Comparison of ENCODE assay signal across 8 cellular contexts in genomic region chr15:64877435-64877834, GRCh38. TPM values are rescaled to one million over a fixed set of nuclear protein-coding genes. Genes with fewer than 3 reads are reported as not detected.
DNase-seq lines count a peak whose midpoint lies in the region; ATAC-seq lines count a peak whose summit lies in the region.
"Had no signal": no experiment of that assay in that cellular context is flagged by ENCODE, and none has a peak within 500 bp of the region (broad histone marks: within the 10 kb centered on the region; RNA-seq: fewer than 3 reads in every experiment).

No MANE protein-coding gene starts in this region.

- H3K27me3 ChIP-seq in MG63 (no peaks in the 10 kb centered on the region), adipocyte (replicated peaks; ENCODE audit: control insufficient read depth, insufficient read depth, low read length) (no peaks in the 10 kb centered on the region)

- H3K9ac ChIP-seq in adipocyte (ENCODE audit: low read length) = peak overlapping the region; percentile 68

- H3K9me3 ChIP-seq in MG63 (no peaks in the 10 kb centered on the region), adipocyte (ENCODE audit: control insufficient read depth, low read length) (no peaks in the 10 kb centered on the region)

- ATAC-seq in left lobe of liver (peak; percentile 72), HG03175 (IDR thresholded peaks at IDR 0.05; ENCODE audit: unreplicated experiment) (no peak), GM18517 (IDR thresholded peaks at IDR 0.05; ENCODE audit: unreplicated experiment) (no peak)

- H3K4me1 ChIP-seq in adipocyte (ENCODE audit: control insufficient read depth, insufficient read depth, low read length) = peaks cover 42% of the 10 kb centered on the region

- DNase-seq in MG63 (peak; percentile 85), adipocyte (ENCODE audit: low read depth) (peak; percentile 41), left lobe of liver (ENCODE audit: low spot score) (peak; percentile 66), stromal cell of bone marrow (ENCODE audit: low read depth) (peak; percentile 44), NCI-H82 treated with DMSO at 0.1 percent for 48 hours (lab: John Stamatoyannopoulos, UW; ENCODE audit: unreplicated experiment) (no peak)

- H3K36me3 ChIP-seq in MG63 (no peaks in the 10 kb centered on the region), adipocyte (ENCODE audit: control insufficient read depth, insufficient read depth, low read length, severe bottlenecking) (no peaks in the 10 kb centered on the region)

- H3K4me3 ChIP-seq in MG63 (no peak overlapping the region), adipocyte (ENCODE audit: low read length) (no peak overlapping the region)
- H3K4me3 ChIP-seq: SK-N-MC had no signal

RNA-seq across cellular contexts. Expression of gene ANKDD1A, which starts 34.3 kb away (rescaled TPM):
- 3.3 and 4.7 TPM in 2 replicates for total RNA-seq in MG63 (2014; rRNA removed; shearing (Covaris generic); ENCODE audit: low replicate concordance)
- total RNA-seq in left lobe of liver = 0.38 TPM

RNA-seq across cellular contexts. Expression of gene PLEKHO2, which starts 35.7 kb away (rescaled TPM):
- 10.9 and 25.0 TPM in 2 replicates for total RNA-seq in MG63 (2014; rRNA removed; shearing (Covaris generic); ENCODE audit: low replicate concordance)
- 4.3 TPM for total RNA-seq in left lobe of liver

RNA-seq across cellular contexts. Expression of gene PIF1, which starts 52.0 kb away (rescaled TPM):
- total RNA-seq in MG63 (2014; rRNA removed; shearing (Covaris generic); ENCODE audit: low replicate concordance) = 8.1 and 8.5 TPM in 2 replicates
- 0.93 TPM for total RNA-seq in left lobe of liver
